ENCODE assay signal across 9 cellular contexts in genomic region chr5:1380011-1380817, GRCh38. TPM values are rescaled to one million over a fixed set of nuclear protein-coding genes. Genes with fewer than 3 reads are reported as not detected.
DNase-seq lines count a peak whose midpoint lies in the region; ATAC-seq, FAIRE-seq and TF ChIP-seq lines count a peak whose summit lies in the region.
"Had no signal": no experiment of that assay in that cellular context is flagged by ENCODE, and none has a peak within 500 bp of the region (broad histone marks: within the 10 kb centered on the region; RNA-seq: fewer than 3 reads in every experiment).

No MANE protein-coding gene starts in this region.

- no peak for TF ChIP-seq POLR2A in GM12892 (IDR thresholded peaks at IDR 0.05; ENCODE audit: low read depth, low read length)

- no peaks in the 10 kb centered on the region for H3K27me3 Mint-ChIP-seq in activated T-helper 2 cell treated with anti-CD3 and anti-CD28 coated beads, Interferon-gamma antibody, Interleukin-2, Interleukin-4, amounts not matched to agents 10 μg/mL and 5 μg/mL and 100 μg/mL, durations not matched to agents 14 hours and 24 hours and 36 hours (ENCODE audit: low read depth)

- H3K27me3 ChIP-seq in GM06990 (replicated peaks; ENCODE audit: control insufficient read depth, insufficient read depth, low read length): no peaks in the 10 kb centered on the region; the same call in none of the 2 replicates
- H3K27me3 ChIP-seq in HAP-1 (ENCODE audit: low read depth): no peaks in the 10 kb centered on the region
- H3K27me3 ChIP-seq in smooth muscle cell (ENCODE audit: low read depth): peaks cover 19% of the 10 kb centered on the region

- peak overlapping the region; percentile 65 for H3K27ac Mint-ChIP-seq in activated T-helper 2 cell treated with anti-CD3 and anti-CD28 coated beads, Interferon-gamma antibody, Interleukin-2, Interleukin-4, amounts not matched to agents 10 μg/mL and 5 μg/mL and 100 μg/mL, durations not matched to agents 14 hours and 24 hours and 36 hours

- H3K9ac ChIP-seq in smooth muscle cell (ENCODE audit: low read depth): no peak overlapping the region

- H3K36me3 ChIP-seq in GM06990 (ENCODE audit: control insufficient read depth, insufficient read depth, low read length) (no peaks in the 10 kb centered on the region), HAP-1 (replicated peaks) (no peaks in the 10 kb centered on the region), smooth muscle cell (ENCODE audit: low read depth) (no peaks in the 10 kb centered on the region)
- H3K36me3 ChIP-seq: SJSA1 had no signal

- H2AFZ ChIP-seq in smooth muscle cell (ENCODE audit: low read depth): no peak overlapping the region

- no peaks in the 10 kb centered on the region for H3K9me3 Mint-ChIP-seq in activated T-helper 2 cell treated with anti-CD3 and anti-CD28 coated beads, Interferon-gamma antibody, Interleukin-2, Interleukin-4, amounts not matched to agents 10 μg/mL and 5 μg/mL and 100 μg/mL, durations not matched to agents 14 hours and 24 hours and 36 hours

- ATAC-seq in Right ventricle myocardium superior (ENCODE audit: poor library complexity): peak; percentile 89

- FAIRE-seq in GM12892 (lab: Jason Lieb, UNC): no peak

- H3K4me3 Mint-ChIP-seq in activated T-helper 2 cell treated with anti-CD3 and anti-CD28 coated beads, Interferon-gamma antibody, Interleukin-2, Interleukin-4, amounts not matched to agents 10 μg/mL and 5 μg/mL and 100 μg/mL, durations not matched to agents 14 hours and 24 hours and 36 hours (ENCODE audit: low read depth): peak overlapping the region; percentile 68

- no peaks in the 10 kb centered on the region for H3K36me3 Mint-ChIP-seq in activated T-helper 2 cell treated with anti-CD3 and anti-CD28 coated beads, Interferon-gamma antibody, Interleukin-2, Interleukin-4, amounts not matched to agents 10 μg/mL and 5 μg/mL and 100 μg/mL, durations not matched to agents 14 hours and 24 hours and 36 hours (ENCODE audit: low read depth)

- H3K4me1 ChIP-seq in HAP-1 (peaks cover 4% of the 10 kb centered on the region), smooth muscle cell (ENCODE audit: low read depth) (no peaks in the 10 kb centered on the region)

- peak; percentile 66 for DNase-seq in GM06990 (ENCODE audit: extremely low read depth, insufficient read length)
- DNase-seq in HAP-1 (ENCODE audit: low spot score in 2 of 2): peak; percentile 25 to 75
- DNase-seq in NCI-H748 treated with DMSO at 0.1 percent for 48 hours (lab: John Stamatoyannopoulos, UW): peak; percentile 44
- DNase-seq in activated T-helper 2 cell treated with anti-CD3 and anti-CD28 coated beads, Interferon-gamma antibody, Interleukin-2, Interleukin-4, amounts not matched to agents 10 μg/mL and 5 μg/mL and 100 μg/mL, durations not matched to agents 14 hours and 24 hours and 36 hours (ENCODE audit: low spot score): peak; percentile 53
- DNase-seq in Right ventricle myocardium superior: peak; percentile 72
- DNase-seq in smooth muscle cell (lab: John Stamatoyannopoulos, UW; ENCODE audit: unreplicated experiment): peak; percentile 11
- DNase-seq in GM12892 (ENCODE audit: insufficient read length): no peak
- no peak for DNase-seq in NCI-H128 (lab: John Stamatoyannopoulos, UW; ENCODE audit: unreplicated experiment)

- WGBS in smooth muscle cell (ENCODE audit: low lambda C conversion rate): 24% methylated on average over 34 of the region's 34 CpGs

- no peak overlapping the region; the same call in 1 of the 2 replicates for H3K4me3 ChIP-seq in GM06990 (replicated peaks; ENCODE audit: low read depth, low read length)
- no peak overlapping the region for H3K4me3 ChIP-seq in HAP-1
- peak overlapping the region; percentile 13 for H3K4me3 ChIP-seq in smooth muscle cell
- H3K4me3 ChIP-seq: SJSA1 had no signal

- TF ChIP-seq CTCF in GM06990 (IDR thresholded peaks at IDR 0.05; ENCODE audit: insufficient read depth, low read length, poor library complexity, severe bottlenecking) (peak; percentile 56), smooth muscle cell (IDR thresholded peaks at IDR 0.05; ENCODE audit: borderline replicate concordance, insufficient read depth, poor library complexity, severe bottlenecking) (peak; percentile 64)

- H3K27ac ChIP-seq in smooth muscle cell (ENCODE audit: low read depth): no peak overlapping the region
- H3K27ac ChIP-seq: SJSA1 had no signal

- intact Hi-C loops in activated T-helper 2 cell treated with anti-CD3 and anti-CD28 coated beads, Interferon-gamma antibody, Interleukin-2, Interleukin-4, amounts not matched to agents 10 μg/mL and 5 μg/mL and 100 μg/mL, durations not matched to agents 14 hours and 24 hours and 36 hours (cut with micrococcal nuclease): loop anchor here (2.0 kb wide), 1 partner anchor 265 kb away; no protein-coding TSS in a partner anchor
- intact Hi-C loops in Right ventricle myocardium superior (cut with DNase I): loop anchor here (10.0 kb wide), 1 partner anchor 265 kb away; no protein-coding TSS in a partner anchor

- H4K20me1 ChIP-seq in smooth muscle cell (ENCODE audit: low read depth): no peaks in the 10 kb centered on the region

- peak overlapping the region; percentile 65 for H3K4me2 ChIP-seq in smooth muscle cell

- no peaks in the 10 kb centered on the region for H3K79me2 ChIP-seq in smooth muscle cell (ENCODE audit: low read depth)

- peaks cover 5% of the 10 kb centered on the region for H3K4me1 Mint-ChIP-seq in activated T-helper 2 cell treated with anti-CD3 and anti-CD28 coated beads, Interferon-gamma antibody, Interleukin-2, Interleukin-4, amounts not matched to agents 10 μg/mL and 5 μg/mL and 100 μg/mL, durations not matched to agents 14 hours and 24 hours and 36 hours (ENCODE audit: low read depth)

- in situ Hi-C loops in HAP-1 (cut with MboI; ENCODE audit: low sequenced_read_pairs): no loop called here

- H3F3A ChIP-seq in smooth muscle cell (ENCODE audit: low read depth): no peaks in the 10 kb centered on the region

- H3K9me3 ChIP-seq in HAP-1: peaks cover 9% of the 10 kb centered on the region; the same call in 1 of the 2 replicates
- H3K9me3 ChIP-seq in smooth muscle cell (replicated peaks; ENCODE audit: low read depth): no peaks in the 10 kb centered on the region

RNA-seq across cellular contexts. Expression of gene CLPTM1L, which starts 35.3 kb away (rescaled TPM):
- 102 and 107 TPM in 2 replicates for total RNA-seq in activated T-helper 2 cell treated with anti-CD3 and anti-CD28 coated beads, Interferon-gamma antibody, Interleukin-2, Interleukin-4, amounts not matched to agents 10 μg/mL and 5 μg/mL and 100 μg/mL, durations not matched to agents 14 hours and 24 hours and 36 hours
- 30.4 TPM for total RNA-seq in Right ventricle myocardium superior
- 86.3 and 127 TPM in 2 replicates for total RNA-seq in smooth muscle cell
- polyA plus RNA-seq in smooth muscle cell: 125 and 135 TPM in 2 replicates
- polyA plus RNA-seq in GM12892 (2012; ENCODE audit: missing spikeins): 44.0 TPM

Comparison
In these comparisons a context has a peak if more than half of its experiments do, and no peak if none do; other contexts are left out.
1. DNase-seq: peak in GM06990 (single experiment), HAP-1 (2 of 2), NCI-H748 treated with DMSO at 0.1 percent for 48 hours (single experiment), activated T-helper 2 cell treated with anti-CD3 and anti-CD28 coated beads, Interferon-gamma antibody, Interleukin-2, Interleukin-4, amounts not matched to agents 10 μg/mL and 5 μg/mL and 100 μg/mL, durations not matched to agents 14 hours and 24 hours and 36 hours (single experiment), Right ventricle myocardium superior (single experiment) and smooth muscle cell (single experiment); none in GM12892 (single experiment) and NCI-H128 (single experiment).